ENCODE assay signal across 28 cellular contexts in genomic region chr2:146997488-146997887, GRCh38.
DNase-seq lines count a peak whose midpoint lies in the region; ATAC-seq and TF ChIP-seq lines count a peak whose summit lies in the region.
"Had no signal": no experiment of that assay in that cellular context is flagged by ENCODE, and none has a peak within 500 bp of the region (broad histone marks: within the 10 kb centered on the region; RNA-seq: fewer than 3 reads in every experiment).

No MANE protein-coding gene starts in this region.

- no peak overlapping the region for H2AFZ ChIP-seq in PC-3 (ENCODE audit: low read length)
- H2AFZ ChIP-seq: PC-9 had no signal

- no peaks in the 10 kb centered on the region for H3K9me3 ChIP-seq in PC-3 (ENCODE audit: low read length)
- H3K9me3 ChIP-seq: BE2C had no signal

- no TSS peak for BruUV-seq in PC-3 (replicated peaks; lab: Mats Ljungman, UMichigan)

- no peaks in the 10 kb centered on the region for H3K27me3 Mint-ChIP-seq in activated T-helper 2 cell treated with anti-CD3 and anti-CD28 coated beads, Interferon-gamma antibody, Interleukin-2, Interleukin-4, amounts not matched to agents 10 μg/mL and 5 μg/mL and 100 μg/mL, durations not matched to agents 14 hours and 24 hours and 36 hours (ENCODE audit: low read depth)

- H3K9ac ChIP-seq in PC-3 (ENCODE audit: low read length) = no peak overlapping the region

- no peaks in the 10 kb centered on the region for H3K9me2 ChIP-seq in PC-3 (replicated peaks; ENCODE audit: low read length)

- intact Hi-C loops in PC-3 (cut with micrococcal nuclease) = loop anchor here (5.0 to 10.0 kb wide), 2 partner anchors 35 to 173 kb away; no protein-coding TSS in a partner anchor
- intact Hi-C loops in activated T-helper 2 cell treated with anti-CD3 and anti-CD28 coated beads, Interferon-gamma antibody, Interleukin-2, Interleukin-4, amounts not matched to agents 10 μg/mL and 5 μg/mL and 100 μg/mL, durations not matched to agents 14 hours and 24 hours and 36 hours (cut with micrococcal nuclease) = no loop called here

- H3K27ac Mint-ChIP-seq in activated T-helper 2 cell treated with anti-CD3 and anti-CD28 coated beads, Interferon-gamma antibody, Interleukin-2, Interleukin-4, amounts not matched to agents 10 μg/mL and 5 μg/mL and 100 μg/mL, durations not matched to agents 14 hours and 24 hours and 36 hours = no peak overlapping the region
- H3K27ac Mint-ChIP-seq: CD14-positive monocyte; CD8-positive, alpha-beta memory T cell; HFFc6; T-cell; T-helper 2 cell treated with Interferon-gamma antibody and Interleukin-4, amounts not matched to agents 5 μg/mL and 100 μg/mL, for 36 hours had no signal

- no peak for TF ChIP-seq CTCF in PC-3 (conservative IDR thresholded peaks at IDR 0.05; ENCODE audit: low read depth, low read length)

- H3K36me3 ChIP-seq in PC-3 (ENCODE audit: low read depth, low read length) = no peaks in the 10 kb centered on the region
- H3K36me3 ChIP-seq: BE2C, SJSA1 had no signal

- DNase-seq in COR-L47 (lab: John Stamatoyannopoulos, UW) (peak; percentile 8), DMS153 (lab: John Stamatoyannopoulos, UW) (peak; percentile 21), HEK293T (ENCODE audit: extremely low spot score) (no peak), PC-3 (no peak), T-helper 1 cell (no peak)
- no peak for DNase-seq in activated T-helper 2 cell treated with anti-CD3 and anti-CD28 coated beads, Interferon-gamma antibody, Interleukin-2, Interleukin-4, amounts not matched to agents 10 μg/mL and 5 μg/mL and 100 μg/mL, durations not matched to agents 14 hours and 24 hours and 36 hours (ENCODE audit: low spot score)
- DNase-seq: BE2C; CD8-positive, alpha-beta memory T cell; DMS53; EL; GDM1; H7; HFFc6; KBM-7; MV-4-11; NCI-H1436 treated with DMSO at 0.1 percent for 48 hours; NCI-H187 treated with DMSO at 0.1 percent for 48 hours; NCI-H2171; NCI-H748 treated with DMSO at 0.1 percent for 48 hours; NK-92 treated with Interleukin-12 subunit alpha and Interleukin-12 subunit beta, amount 100 ng/mL, for 24 hours; PC-9; Right ventricle myocardium superior; T-cell had no signal

- POLR2A ChIA-PET in HEK293T (lab: Yijun Ruan, JAX) = interaction anchor here (0.6 kb wide), 1 partner anchor 35 kb away, joined by 3 read pairs; no protein-coding TSS in a partner anchor
- POLR2A ChIA-PET in PC-3 (lab: Charles Lee; ENCODE audit: unreplicated experiment) = no interaction called here

- 0 out of 2 replicates have a peak overlapping the region, but pooled peaks have one; percentile 2 for H3K4me2 ChIP-seq in PC-3 (ENCODE audit: low read length)
- H3K4me2 ChIP-seq: PC-9 had no signal

- no peak overlapping the region for H3K4me3 Mint-ChIP-seq in activated T-helper 2 cell treated with anti-CD3 and anti-CD28 coated beads, Interferon-gamma antibody, Interleukin-2, Interleukin-4, amounts not matched to agents 10 μg/mL and 5 μg/mL and 100 μg/mL, durations not matched to agents 14 hours and 24 hours and 36 hours (ENCODE audit: low read depth)
- H3K4me3 Mint-ChIP-seq: CD14-positive monocyte; CD8-positive, alpha-beta memory T cell; HFFc6; T-cell; T-helper 2 cell treated with Interferon-gamma antibody and Interleukin-4, amounts not matched to agents 5 μg/mL and 100 μg/mL, for 36 hours had no signal

- H3K36me3 Mint-ChIP-seq in activated T-helper 2 cell treated with anti-CD3 and anti-CD28 coated beads, Interferon-gamma antibody, Interleukin-2, Interleukin-4, amounts not matched to agents 10 μg/mL and 5 μg/mL and 100 μg/mL, durations not matched to agents 14 hours and 24 hours and 36 hours (ENCODE audit: low read depth) = no peaks in the 10 kb centered on the region
- H3K36me3 Mint-ChIP-seq: CD14-positive monocyte; CD8-positive, alpha-beta memory T cell; T-cell had no signal

- H3K9me3 Mint-ChIP-seq in activated T-helper 2 cell treated with anti-CD3 and anti-CD28 coated beads, Interferon-gamma antibody, Interleukin-2, Interleukin-4, amounts not matched to agents 10 μg/mL and 5 μg/mL and 100 μg/mL, durations not matched to agents 14 hours and 24 hours and 36 hours = no peaks in the 10 kb centered on the region
- H3K9me3 Mint-ChIP-seq: T-helper 2 cell treated with Interferon-gamma antibody and Interleukin-4, amounts not matched to agents 5 μg/mL and 100 μg/mL, for 36 hours had no signal

- CTCF ChIA-PET in HEK293T (lab: Yijun Ruan, JAX) (no interaction called here), PC-3 (lab: Charles Lee) (no interaction called here)

- ATAC-seq in PC-3 (peak; percentile 43), GM18502 (IDR thresholded peaks at IDR 0.05; ENCODE audit: poor library complexity, unreplicated experiment) (no peak)
- ATAC-seq: GM12878, T-cell had no signal

- no peaks in the 10 kb centered on the region for H4K20me1 ChIP-seq in PC-3 (ENCODE audit: low read length)

- H3F3A ChIP-seq in PC-3 (ENCODE audit: low read length, unreplicated experiment) = no peaks in the 10 kb centered on the region

- H3K27me3 ChIP-seq in PC-3 (ENCODE audit: low read length) = no peaks in the 10 kb centered on the region
- H3K27me3 ChIP-seq: BE2C, SJSA1 had no signal

- no peaks in the 10 kb centered on the region for H3K79me2 ChIP-seq in PC-3 (ENCODE audit: low read length)

- no peak overlapping the region for H3K4me3 ChIP-seq in PC-3 (ENCODE audit: low read length)
- H3K4me3 ChIP-seq: GM12878, PC-9, SJSA1 had no signal

- no peaks in the 10 kb centered on the region for H3K4me1 Mint-ChIP-seq in activated T-helper 2 cell treated with anti-CD3 and anti-CD28 coated beads, Interferon-gamma antibody, Interleukin-2, Interleukin-4, amounts not matched to agents 10 μg/mL and 5 μg/mL and 100 μg/mL, durations not matched to agents 14 hours and 24 hours and 36 hours (ENCODE audit: low read depth)
- H3K4me1 Mint-ChIP-seq: CD14-positive monocyte; CD8-positive, alpha-beta memory T cell; T-cell had no signal

- peaks cover 21% of the 10 kb centered on the region for H3K4me1 ChIP-seq in PC-3 (ENCODE audit: insufficient read depth, low read length)
- H3K4me1 ChIP-seq: BE2C, SJSA1 had no signal

- H3K27ac ChIP-seq in PC-3 (ENCODE audit: low read length) = peak overlapping the region; percentile 10; the same call in 1 of the 2 replicates
- H3K27ac ChIP-seq: PC-9, SJSA1 had no signal

TF ChIP-seq in HEK293T, 16 proteins besides CTCF, POLR2A, EP300 and RAD21:
- TF ChIP-seq TARDBP (IDR thresholded peaks at IDR 0.05) (no peak), FOXA1 (IDR thresholded peaks at IDR 0.05) (no peak), PKNOX1 (IDR thresholded peaks at IDR 0.05) (peak; percentile 60)

Comparison
In these comparisons a context has a peak if more than half of its experiments do, and no peak if none do; other contexts are left out.
1. DNase-seq: peak in COR-L47 (single experiment) and DMS153 (single experiment); none in HEK293T (single experiment), PC-3 (single experiment), T-helper 1 cell (0 of 5) and activated T-helper 2 cell treated with anti-CD3 and anti-CD28 coated beads, Interferon-gamma antibody, Interleukin-2, Interleukin-4, amounts not matched to agents 10 μg/mL and 5 μg/mL and 100 μg/mL, durations not matched to agents 14 hours and 24 hours and 36 hours (single experiment).